ENCODE assay signal across 27 cellular contexts in genomic region chr22:39984750-39985149, GRCh38. TPM values are rescaled to one million over a fixed set of nuclear protein-coding genes. Genes with fewer than 3 reads are reported as not detected.
A peak's percentile ranks its signal among the peaks of the same experiment; 100 is the strongest.
DNase-seq lines count a peak whose midpoint lies in the region; ATAC-seq and TF ChIP-seq lines count a peak whose summit lies in the region.
"Had no signal": no experiment of that assay in that cellular context is flagged by ENCODE, and none has a peak within 500 bp of the region (broad histone marks: within the 10 kb centered on the region; RNA-seq: fewer than 3 reads in every experiment).

No MANE protein-coding gene starts in this region.

- BruUV-seq in Caco-2 (replicated peaks; lab: Mats Ljungman, UMichigan), result no TSS peak

- H3K27me3 Mint-ChIP-seq in activated CD8-positive, alpha-beta T cell treated with anti-CD3 and anti-CD28 coated beads, Interleukin-2, amount 10 ng/mL, durations not matched to agents 7 days and 5 days (ENCODE audit: low read depth), result peaks cover 9% of the 10 kb centered on the region
- H3K27me3 Mint-ChIP-seq in activated CD8-positive, alpha-beta T cell treated with anti-CD3 and anti-CD28 coated beads for 36 hours, result peaks cover 4% of the 10 kb centered on the region
- no peaks in the 10 kb centered on the region for H3K27me3 Mint-ChIP-seq in Caco-2 (ENCODE audit: insufficient read depth, unreplicated experiment)

- TF ChIP-seq CTCF in activated CD8-positive, alpha-beta T cell treated with anti-CD3 and anti-CD28 coated beads for 36 hours (IDR thresholded peaks at IDR 0.05), result no peak
- no peak for TF ChIP-seq CTCF in mucosa of descending colon (IDR thresholded peaks at IDR 0.05)
- TF ChIP-seq CTCF in upper lobe of right lung (IDR thresholded peaks at IDR 0.05), result no peak
- no peak for TF ChIP-seq CTCF in Caco-2 (IDR thresholded peaks at IDR 0.05; ENCODE audit: insufficient read depth in 1 of 2, low read depth in 1 of 2, low read length in 1 of 2, severe bottlenecking in 1 of 2, unreplicated experiment in 1 of 2)

- H3K27me3 ChIP-seq in upper lobe of right lung (peaks cover 5% of the 10 kb centered on the region), right cardiac atrium (ENCODE audit: control insufficient read depth, insufficient read depth) (no peaks in the 10 kb centered on the region), Caco-2 (replicated peaks; ENCODE audit: control insufficient read depth, insufficient read depth, low read length) (no peaks in the 10 kb centered on the region)
- H3K27me3 ChIP-seq: BE2C, SJSA1 had no signal

- no peaks in the 10 kb centered on the region for H3K9me3 ChIP-seq in mucosa of descending colon
- no peaks in the 10 kb centered on the region for H3K9me3 ChIP-seq in upper lobe of right lung
- no peaks in the 10 kb centered on the region for H3K9me3 ChIP-seq in right cardiac atrium (ENCODE audit: control insufficient read depth, low read length)
- no peaks in the 10 kb centered on the region for H3K9me3 ChIP-seq in Caco-2
- H3K9me3 ChIP-seq: BE2C, SJSA1 had no signal

- H3K4me1 ChIP-seq in mucosa of descending colon (ENCODE audit: low read depth), result peaks cover 4% of the 10 kb centered on the region
- no peaks in the 10 kb centered on the region for H3K4me1 ChIP-seq in upper lobe of right lung
- H3K4me1 ChIP-seq in right cardiac atrium (ENCODE audit: control insufficient read depth, insufficient read depth, low read length), result peaks cover 3% of the 10 kb centered on the region
- H3K4me1 ChIP-seq in Caco-2, result peaks cover 1% of the 10 kb centered on the region; the same call in 1 of the 2 replicates
- H3K4me1 ChIP-seq: BE2C, SJSA1 had no signal

- H3K4me3 Mint-ChIP-seq in activated CD8-positive, alpha-beta T cell treated with anti-CD3 and anti-CD28 coated beads, Interleukin-2, amount 10 ng/mL, durations not matched to agents 7 days and 5 days, result no peak overlapping the region
- no peak overlapping the region for H3K4me3 Mint-ChIP-seq in activated CD8-positive, alpha-beta T cell treated with anti-CD3 and anti-CD28 coated beads for 36 hours
- H3K4me3 Mint-ChIP-seq in Caco-2 (ENCODE audit: unreplicated experiment), result no peak overlapping the region

- POLR2A ChIA-PET in activated CD8-positive, alpha-beta T cell treated with anti-CD3 and anti-CD28 coated beads, Interleukin-2, amount 10 ng/mL, durations not matched to agents 7 days and 5 days (lab: Charles Lee), result interaction anchor here (0.8 to 1.7 kb wide), 2 partner anchors 9 to 11 kb away, joined by 4 to 7 read pairs; no protein-coding TSS in a partner anchor
- POLR2A ChIA-PET in activated CD8-positive, alpha-beta T cell treated with anti-CD3 and anti-CD28 coated beads for 36 hours (lab: Charles Lee), result interaction anchor here (1.1 to 2.7 kb wide), 5 partner anchors 9 to 37 kb away, joined by 3 to 16 read pairs (median 3); partner anchors contain the start of gene FAM83F
- POLR2A ChIA-PET in Caco-2 (lab: Charles Lee), result no interaction called here

- peak overlapping the region; percentile 33 for H3K27ac Mint-ChIP-seq in activated CD8-positive, alpha-beta T cell treated with anti-CD3 and anti-CD28 coated beads, Interleukin-2, amount 10 ng/mL, durations not matched to agents 7 days and 5 days
- no peak overlapping the region for H3K27ac Mint-ChIP-seq in activated CD8-positive, alpha-beta T cell treated with anti-CD3 and anti-CD28 coated beads for 36 hours
- no peak overlapping the region for H3K27ac Mint-ChIP-seq in Caco-2 (ENCODE audit: unreplicated experiment)

- WGBS in right cardiac atrium, result 90% methylated on average over 2 of the region's 2 CpGs

- intact Hi-C loops in activated CD8-positive, alpha-beta T cell treated with anti-CD3 and anti-CD28 coated beads for 36 hours (cut with micrococcal nuclease), result no loop called here
- intact Hi-C loops in mucosa of descending colon (cut with DNase I, micrococcal nuclease) (no loop called here), upper lobe of right lung (cut with DNase I) (no loop called here), right cardiac atrium (cut with DNase I) (no loop called here), Caco-2 (cut with micrococcal nuclease; ENCODE audit: unreplicated experiment) (no loop called here)

- H3K36me3 Mint-ChIP-seq in activated CD8-positive, alpha-beta T cell treated with anti-CD3 and anti-CD28 coated beads, Interleukin-2, amount 10 ng/mL, durations not matched to agents 7 days and 5 days (ENCODE audit: low read depth), result peaks cover 20% of the 10 kb centered on the region
- no peaks in the 10 kb centered on the region for H3K36me3 Mint-ChIP-seq in activated CD8-positive, alpha-beta T cell treated with anti-CD3 and anti-CD28 coated beads for 36 hours (ENCODE audit: low read depth)
- H3K36me3 Mint-ChIP-seq in Caco-2 (ENCODE audit: insufficient read depth, unreplicated experiment), result no peaks in the 10 kb centered on the region
- H3K36me3 Mint-ChIP-seq: CD4-positive, CD25-positive, alpha-beta regulatory T cell had no signal

- ATAC-seq in activated CD8-positive, alpha-beta T cell treated with anti-CD3 and anti-CD28 coated beads, Interleukin-2, amount 10 ng/mL, durations not matched to agents 7 days and 5 days, result no peak
- no peak for ATAC-seq in activated CD8-positive, alpha-beta T cell treated with anti-CD3 and anti-CD28 coated beads for 36 hours
- ATAC-seq in mucosa of descending colon (peak; percentile 4), upper lobe of right lung (no peak), right cardiac atrium (no peak)

- peak overlapping the region; percentile 67 for H3K27ac ChIP-seq in epithelial cell of prostate
- no peak overlapping the region for H3K27ac ChIP-seq in upper lobe of right lung
- no peak overlapping the region for H3K27ac ChIP-seq in right cardiac atrium (ENCODE audit: low read length)
- H3K27ac ChIP-seq: 22Rv1, GM23248, PC-9, SJSA1 had no signal

- H3K9me3 Mint-ChIP-seq in activated CD8-positive, alpha-beta T cell treated with anti-CD3 and anti-CD28 coated beads, Interleukin-2, amount 10 ng/mL, durations not matched to agents 7 days and 5 days (ENCODE audit: insufficient read depth), result no peaks in the 10 kb centered on the region
- H3K9me3 Mint-ChIP-seq in activated CD8-positive, alpha-beta T cell treated with anti-CD3 and anti-CD28 coated beads for 36 hours, result no peaks in the 10 kb centered on the region
- H3K9me3 Mint-ChIP-seq in Caco-2 (ENCODE audit: unreplicated experiment), result no peaks in the 10 kb centered on the region

- no peak overlapping the region for H3K4me3 ChIP-seq in mucosa of descending colon
- no peak overlapping the region for H3K4me3 ChIP-seq in upper lobe of right lung
- no peak overlapping the region for H3K4me3 ChIP-seq in right cardiac atrium (ENCODE audit: low read length)
- no peak overlapping the region for H3K4me3 ChIP-seq in Caco-2 (ENCODE audit: low read depth, low read length)
- H3K4me3 ChIP-seq: GM12878, GM23248, PC-9, SJSA1 had no signal

- CTCF ChIA-PET in activated CD8-positive, alpha-beta T cell treated with anti-CD3 and anti-CD28 coated beads, Interleukin-2, amount 10 ng/mL, durations not matched to agents 7 days and 5 days (lab: Charles Lee), result interaction anchor here (1.1 to 1.6 kb wide), 2 partner anchors 40 to 450 kb away, joined by 3 to 4 read pairs; no protein-coding TSS in a partner anchor
- CTCF ChIA-PET in activated CD8-positive, alpha-beta T cell treated with anti-CD3 and anti-CD28 coated beads for 36 hours (lab: Charles Lee), result interaction anchor here (0.6 to 2.2 kb wide), 6 partner anchors 9 to 456 kb away, joined by 3 to 5 read pairs (median 3); no protein-coding TSS in a partner anchor
- CTCF ChIA-PET in Caco-2 (lab: Charles Lee), result no interaction called here

- DNase-seq in activated CD8-positive, alpha-beta T cell treated with anti-CD3 and anti-CD28 coated beads, Interleukin-2, amount 10 ng/mL, durations not matched to agents 7 days and 5 days, result no peak
- DNase-seq in activated CD8-positive, alpha-beta T cell treated with anti-CD3 and anti-CD28 coated beads for 36 hours, result no peak
- DNase-seq in epithelial cell of prostate (ENCODE audit: low read depth, low spot score), result no peak
- no peak for DNase-seq in mucosa of descending colon
- DNase-seq in upper lobe of right lung, result peak; percentile 18
- no peak for DNase-seq in right cardiac atrium
- DNase-seq in C1 segment of cervical spinal cord (lab: John Stamatoyannopoulos, UW), result no peak
- no peak for DNase-seq in Caco-2
- DNase-seq: BE2C; CD4-positive, CD25-positive, alpha-beta regulatory T cell; GDM1; H7; Karpas-422; MV-4-11; NCI-H1105 treated with DMSO at 0.1 percent for 48 hours; NCI-H146; NCI-H1930; NCI-H446; NCI-H524 treated with DMSO at 0.1 percent for 48 hours; NCI-H774; PC-9; Right ventricle myocardium superior had no signal

- H3K36me3 ChIP-seq in mucosa of descending colon (ENCODE audit: low read depth) (no peaks in the 10 kb centered on the region), upper lobe of right lung (no peaks in the 10 kb centered on the region), Caco-2 (ENCODE audit: control insufficient read depth, insufficient read depth, low read length) (no peaks in the 10 kb centered on the region)
- H3K36me3 ChIP-seq: BE2C, SJSA1 had no signal

- H3K4me1 Mint-ChIP-seq in activated CD8-positive, alpha-beta T cell treated with anti-CD3 and anti-CD28 coated beads, Interleukin-2, amount 10 ng/mL, durations not matched to agents 7 days and 5 days (ENCODE audit: low read depth), result peaks cover 33% of the 10 kb centered on the region
- H3K4me1 Mint-ChIP-seq in activated CD8-positive, alpha-beta T cell treated with anti-CD3 and anti-CD28 coated beads for 36 hours (ENCODE audit: low read depth), result peaks cover 31% of the 10 kb centered on the region
- peaks cover 7% of the 10 kb centered on the region for H3K4me1 Mint-ChIP-seq in Caco-2 (ENCODE audit: low read depth, unreplicated experiment)

RNA-seq across cellular contexts. Expression of gene FAM83F, which starts 10.0 kb away (rescaled TPM):
- under 1 TPM; 0.03 to 0.11 TPM for total RNA-seq in activated CD8-positive, alpha-beta T cell treated with anti-CD3 and anti-CD28 coated beads, Interleukin-2, amount 10 ng/mL, durations not matched to agents 7 days and 5 days
- 1 to 10 TPM; 1.5 to 2.0 TPM for total RNA-seq in activated CD8-positive, alpha-beta T cell treated with anti-CD3 and anti-CD28 coated beads for 36 hours
- total RNA-seq in mucosa of descending colon (10 to 100 TPM; 15.8 to 48.0 (median 35.0) TPM), upper lobe of right lung (0.35 TPM), right cardiac atrium (1 to 10 TPM; 4.3 to 8.5 (median 6.4) TPM), Caco-2 (2022) (17.1 and 20.0 TPM in 2 replicates)
- 3.6 TPM for polyA plus RNA-seq in right cardiac atrium
- total RNA-seq: GM23248, RPMI7951, SJSA1 had no signal
- polyA plus RNA-seq: GM23248 had no signal

RNA-seq across cellular contexts. Expression of gene TMA7B, which starts 24.6 kb away (rescaled TPM):
- total RNA-seq in activated CD8-positive, alpha-beta T cell treated with anti-CD3 and anti-CD28 coated beads, Interleukin-2, amount 10 ng/mL, durations not matched to agents 7 days and 5 days, result 1 to 10 TPM; 8.6 to 8.7 TPM
- total RNA-seq in activated CD8-positive, alpha-beta T cell treated with anti-CD3 and anti-CD28 coated beads for 36 hours, result 1 to 10 TPM; 2.2 to 2.3 TPM
- total RNA-seq in mucosa of descending colon, result under 1 TPM; 0.22 to 0.51 (median 0.23) TPM
- 0.69 TPM for total RNA-seq in upper lobe of right lung
- under 1 TPM in 1 of 4 donors, not detected in 3; 0.31 TPM for total RNA-seq in right cardiac atrium
- 0.09 TPM for polyA plus RNA-seq in right cardiac atrium
- total RNA-seq in Caco-2 (2022), result not detected in 2 replicates
- total RNA-seq: GM23248, H7, PC-9, Right ventricle myocardium superior, SJSA1 had no signal
- polyA plus RNA-seq: GM23248 had no signal
